13 cellular contexts compared by ENCODE assay signal in the genomic region with DNA sequence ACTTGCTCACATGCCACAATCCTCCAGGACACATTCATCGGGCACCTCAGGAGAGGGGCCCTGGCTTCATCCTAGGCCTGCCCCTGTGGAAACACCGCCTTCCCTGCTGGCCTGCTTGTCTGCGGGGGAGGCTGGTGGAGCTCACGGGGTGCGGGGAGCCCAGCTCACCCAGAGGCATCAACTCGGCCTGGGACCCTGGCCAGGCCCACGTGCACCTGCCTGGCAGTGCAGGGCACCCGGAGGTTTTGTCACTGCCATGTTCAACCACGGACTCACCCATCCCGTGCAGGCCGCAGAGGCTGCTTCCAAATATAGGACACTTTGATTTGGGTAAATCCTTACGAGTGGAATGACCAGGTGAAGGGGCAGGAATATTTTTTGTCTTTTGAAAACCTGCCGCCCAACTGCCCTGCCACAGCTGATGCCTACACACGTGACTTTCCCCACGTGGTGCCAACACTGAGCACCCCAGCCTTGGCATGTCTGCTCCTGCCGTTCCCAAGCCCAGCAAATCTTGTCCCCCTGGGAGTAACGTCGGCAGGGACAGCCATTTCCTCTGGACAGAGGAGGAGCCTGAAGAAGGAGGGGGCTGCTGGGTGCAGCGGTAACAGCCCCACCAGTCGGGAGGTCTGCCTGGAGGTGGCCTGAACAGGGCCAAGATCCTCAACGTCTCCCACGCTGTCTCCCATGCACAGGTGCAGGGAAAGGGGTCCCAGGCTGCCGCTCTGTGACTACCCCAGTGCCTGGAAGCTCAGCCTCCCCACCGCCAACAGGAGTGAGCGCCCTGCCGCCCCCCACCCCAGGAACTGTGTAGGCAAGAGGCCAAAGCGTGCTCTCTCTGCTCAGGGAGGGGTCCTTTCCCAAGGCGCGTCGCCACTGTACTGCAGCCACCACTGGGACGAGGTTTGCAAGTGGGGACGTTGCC. TPM values are rescaled to one million over a fixed set of nuclear protein-coding genes. Genes with fewer than 3 reads are reported as not detected.
A peak's percentile ranks its signal among the peaks of the same experiment; 100 is the strongest.
DNase-seq lines count a peak whose midpoint lies in the region; ATAC-seq lines count a peak whose summit lies in the region.
"Had no signal": no experiment of that assay in that cellular context is flagged by ENCODE, and none has a peak within 500 bp of the region (broad histone marks: within the 10 kb centered on the region; RNA-seq: fewer than 3 reads in every experiment).

No MANE protein-coding gene starts in this region.

- peak overlapping the region; percentile 91 for H3K23ac ChIP-seq in neuronal stem cell (ENCODE audit: low read depth, low read length, poor library complexity)

- intact Hi-C loops in head of caudate nucleus (cut with DNase I) = no loop called here

- H3K36me3 ChIP-seq in neuronal stem cell (replicated peaks in 1 of 2; ENCODE audit: control insufficient read depth in 2 of 2, insufficient read depth in 2 of 2, low read length in 2 of 2) = peaks cover 37 to 51% of the 10 kb centered on the region in 2 donors

- H2BK120ac ChIP-seq in neuronal stem cell (ENCODE audit: low read depth, low read length) = no peak overlapping the region

- H3K4ac ChIP-seq in neuronal stem cell (ENCODE audit: low read length) = peak overlapping the region; percentile 76

- H2AK5ac ChIP-seq in neuronal stem cell (ENCODE audit: low read depth, low read length) = no peak overlapping the region

- H2BK5ac ChIP-seq in neuronal stem cell (ENCODE audit: low read length) = peak overlapping the region; percentile 75

- no peaks in the 10 kb centered on the region for H3K4me1 ChIP-seq in neuronal stem cell (ENCODE audit: control insufficient read depth in 2 of 2, insufficient read depth in 1 of 2, low read depth in 1 of 2, low read length in 2 of 2)

- no peak overlapping the region for H2AFZ ChIP-seq in neuronal stem cell (ENCODE audit: low read length)

- no peak overlapping the region for H4K8ac ChIP-seq in neuronal stem cell (ENCODE audit: low read depth, low read length)

- H3K27me3 ChIP-seq in neuronal stem cell (ENCODE audit: control insufficient read depth in 3 of 3, insufficient read depth in 3 of 3, low read depth in 1 of 3, low read length in 3 of 3) = no peaks in the 10 kb centered on the region

- no peak overlapping the region for H4K91ac ChIP-seq in neuronal stem cell (ENCODE audit: low read depth, low read length, poor library complexity)

- H3K27me3 Mint-ChIP-seq in IgD-negative memory B cell = no peaks in the 10 kb centered on the region
- H3K27me3 Mint-ChIP-seq: activated CD4-positive, alpha-beta T cell treated with anti-CD3 and anti-CD28 coated beads, Interleukin-2, amount 10 ng/mL, durations not matched to agents 24 days and 14 days; memory B cell had no signal

- no peak overlapping the region for H3K4me2 ChIP-seq in neuronal stem cell (ENCODE audit: insufficient read depth, low read length, poor library complexity, severe bottlenecking)

- peak overlapping the region in 2 of 3 donors; percentile 49 to 86 for H3K27ac Mint-ChIP-seq in IgD-negative memory B cell
- H3K27ac Mint-ChIP-seq: activated CD4-positive, alpha-beta T cell treated with anti-CD3 and anti-CD28 coated beads, Interleukin-2, amount 10 ng/mL, durations not matched to agents 24 days and 14 days; memory B cell had no signal

- H3K9me3 ChIP-seq in neuronal stem cell (replicated peaks in 1 of 2; ENCODE audit: control insufficient read depth in 2 of 2, insufficient read depth in 1 of 2, low read depth in 1 of 2, low read length in 2 of 2) = no peaks in the 10 kb centered on the region

- H3K4me3 Mint-ChIP-seq in IgD-negative memory B cell = peak overlapping the region in 1 of 4 donors; percentile 8
- H3K4me3 Mint-ChIP-seq: activated CD4-positive, alpha-beta T cell treated with anti-CD3 and anti-CD28 coated beads, Interleukin-2, amount 10 ng/mL, durations not matched to agents 24 days and 14 days; memory B cell had no signal

- peaks cover 2% of the 10 kb centered on the region for H3K36me3 Mint-ChIP-seq in IgD-negative memory B cell

- H2BK15ac ChIP-seq in neuronal stem cell (ENCODE audit: low read length) = no peak overlapping the region

- ATAC-seq in GM18909 (IDR thresholded peaks at IDR 0.05; ENCODE audit: poor library complexity, unreplicated experiment) = no peak
- ATAC-seq in left lobe of liver = no peak
- ATAC-seq: K562 had no signal

- peaks cover 4 to 14% (median 7%) of the 10 kb centered on the region in 3 donors for H3K4me1 Mint-ChIP-seq in IgD-negative memory B cell
- H3K4me1 Mint-ChIP-seq: activated CD4-positive, alpha-beta T cell treated with anti-CD3 and anti-CD28 coated beads, Interleukin-2, amount 10 ng/mL, durations not matched to agents 24 days and 14 days had no signal

- H3K14ac ChIP-seq in neuronal stem cell (ENCODE audit: low read length) = no peak overlapping the region

- DNase-seq in Ammon's horn (ENCODE audit: low spot score) (peak; percentile 3), head of caudate nucleus (peak in 31 of 42 donors; percentile 0 to 39 (median 8)), neuronal stem cell (ENCODE audit: low spot score) (no peak), SK-N-DZ (ENCODE audit: low spot score) (no peak), KG1 (lab: John Stamatoyannopoulos, UW) (no peak), left lobe of liver (ENCODE audit: low spot score) (no peak)
- DNase-seq: activated CD4-positive, alpha-beta T cell treated with anti-CD3 and anti-CD28 coated beads, Interleukin-2, amount 10 ng/mL, durations not matched to agents 24 days and 14 days; GDM1; NCI-H1694 treated with DMSO at 0.1 percent for 48 hours had no signal

- WGBS in neuronal stem cell (ENCODE audit: extremely low coverage in 2 of 2, insufficient read length in 2 of 2, insufficient replicate concordance in 1 of 2), 2 donors = no CpG with 5 or more reads among the region's 32 CpGs

- no peaks in the 10 kb centered on the region for H3K9me3 Mint-ChIP-seq in IgD-negative memory B cell
- H3K9me3 Mint-ChIP-seq: activated CD4-positive, alpha-beta T cell treated with anti-CD3 and anti-CD28 coated beads, Interleukin-2, amount 10 ng/mL, durations not matched to agents 24 days and 14 days; memory B cell had no signal

- H3K18ac ChIP-seq in neuronal stem cell (ENCODE audit: low read length) = no peak overlapping the region

- no peak overlapping the region for H3K27ac ChIP-seq in neuronal stem cell (replicated peaks; ENCODE audit: low read length)

- no peak overlapping the region for H3K4me3 ChIP-seq in neuronal stem cell (ENCODE audit: low read length in 2 of 2)
- H3K4me3 ChIP-seq: K562 had no signal

- no peak overlapping the region for H2BK12ac ChIP-seq in neuronal stem cell (ENCODE audit: low read length)

- no peak overlapping the region for H3K9ac ChIP-seq in neuronal stem cell (ENCODE audit: low read depth, low read length, poor library complexity)

- H3K79me1 ChIP-seq in neuronal stem cell (ENCODE audit: low read depth, low read length) = peaks cover 15% of the 10 kb centered on the region

RNA-seq across cellular contexts. Expression of gene MXD4, which starts 8.5 kb away (rescaled TPM):
- 31.1 TPM for polyA plus RNA-seq in IgD-negative memory B cell
- polyA plus RNA-seq in neuronal stem cell (2013, experiment 1 of 2) = 45.6 TPM
- polyA plus RNA-seq in neuronal stem cell (2013, experiment 2 of 2) = 47.1 TPM
- polyA plus RNA-seq in SK-N-DZ (2014; cell fraction: cytosol; rRNA removed) = 24.6 and 29.0 TPM in 2 replicates
- 38.6 and 38.7 TPM in 2 replicates for polyA plus RNA-seq in SK-N-DZ (2014; cell fraction: nucleus; rRNA removed)
- 23.6 TPM for total RNA-seq in left lobe of liver

RNA-seq across cellular contexts. Expression of gene HAUS3, which starts 11.5 kb away (rescaled TPM):
- 21.7 TPM for polyA plus RNA-seq in IgD-negative memory B cell
- polyA plus RNA-seq in neuronal stem cell (2013, experiment 1 of 2) = 11.4 TPM
- 12.2 TPM for polyA plus RNA-seq in neuronal stem cell (2013, experiment 2 of 2)
- polyA plus RNA-seq in SK-N-DZ (2014; cell fraction: cytosol; rRNA removed) = 16.7 and 22.6 TPM in 2 replicates
- polyA plus RNA-seq in SK-N-DZ (2014; cell fraction: nucleus; rRNA removed) = 34.7 and 51.8 TPM in 2 replicates
- total RNA-seq in left lobe of liver = 5.0 TPM

RNA-seq across cellular contexts. Expression of gene POLN, which starts 11.5 kb away (rescaled TPM):
- 0.09 TPM for polyA plus RNA-seq in IgD-negative memory B cell
- 0.77 TPM for polyA plus RNA-seq in neuronal stem cell (2013, experiment 1 of 2)
- 0.54 TPM for polyA plus RNA-seq in neuronal stem cell (2013, experiment 2 of 2)
- 0.07 and 0.17 TPM in 2 replicates for polyA plus RNA-seq in SK-N-DZ (2014; cell fraction: cytosol; rRNA removed)
- polyA plus RNA-seq in SK-N-DZ (2014; cell fraction: nucleus; rRNA removed) = not detected in 2 replicates
- 2.2 TPM for total RNA-seq in left lobe of liver

Comparison
In these comparisons a context has a peak if more than half of its experiments do, and no peak if none do; other contexts are left out.
1. DNase-seq: peak in Ammon's horn (single experiment) and head of caudate nucleus (31 of 42); none in neuronal stem cell (single experiment), SK-N-DZ (single experiment), KG1 (single experiment) and left lobe of liver (single experiment).